1 cellular context compared by ENCODE assay signal in genomic region chr17:78526231-78527025, GRCh38.
TF ChIP-seq lines count a peak whose summit lies in the region.

No MANE protein-coding gene starts in this region.

TF ChIP-seq in K562, 482 proteins besides CTCF, POLR2A, EP300 and RAD21:
- no peak for TF ChIP-seq UBTF (IDR thresholded peaks at IDR 0.05; ENCODE audit: borderline replicate concordance in 1 of 2, low read depth in 2 of 2, low read length in 2 of 2)
- 0 out of 2 replicates have a peak, but pooled peaks have one; percentile 46 for TF ChIP-seq CEBPB (tag; IDR thresholded peaks at IDR 0.05)
- 0 out of 2 replicates have a peak, but pooled peaks have one; percentile 14 for TF ChIP-seq L3MBTL2 (IDR thresholded peaks at IDR 0.05)
